In the genomic region with DNA sequence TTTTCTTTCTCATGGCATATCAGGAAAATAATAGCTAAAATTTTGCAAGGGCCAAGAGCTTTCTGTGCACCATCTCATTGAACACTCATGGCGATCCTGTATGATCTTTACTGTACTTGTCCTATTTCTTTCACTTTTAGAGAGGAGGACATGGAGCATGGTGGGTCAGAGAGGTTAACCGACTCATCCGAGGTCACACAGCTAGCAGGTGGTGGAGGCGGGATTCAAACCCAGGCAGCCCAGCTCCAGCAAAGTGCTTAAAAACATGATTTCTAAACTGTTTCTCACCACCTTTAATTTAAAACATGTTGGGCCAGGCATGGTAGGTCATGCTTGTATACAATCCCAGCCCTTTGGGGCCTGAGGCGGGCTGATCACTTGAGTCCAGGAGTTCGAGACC, we compare ENCODE assay signal across 1 cellular context.
TF ChIP-seq lines count a peak whose summit lies in the region.

No MANE protein-coding gene starts in this region.

TF ChIP-seq in HepG2, 621 proteins besides CTCF, POLR2A, EP300 and RAD21:
- TF ChIP-seq ZNF768 (CRISPR knock-in tag; IDR thresholded peaks at IDR 0.05) (peak; percentile 92), RFXANK (CRISPR knock-in tag; IDR thresholded peaks at IDR 0.05) (no peak)
- TF ChIP-seq, protein P1, sequence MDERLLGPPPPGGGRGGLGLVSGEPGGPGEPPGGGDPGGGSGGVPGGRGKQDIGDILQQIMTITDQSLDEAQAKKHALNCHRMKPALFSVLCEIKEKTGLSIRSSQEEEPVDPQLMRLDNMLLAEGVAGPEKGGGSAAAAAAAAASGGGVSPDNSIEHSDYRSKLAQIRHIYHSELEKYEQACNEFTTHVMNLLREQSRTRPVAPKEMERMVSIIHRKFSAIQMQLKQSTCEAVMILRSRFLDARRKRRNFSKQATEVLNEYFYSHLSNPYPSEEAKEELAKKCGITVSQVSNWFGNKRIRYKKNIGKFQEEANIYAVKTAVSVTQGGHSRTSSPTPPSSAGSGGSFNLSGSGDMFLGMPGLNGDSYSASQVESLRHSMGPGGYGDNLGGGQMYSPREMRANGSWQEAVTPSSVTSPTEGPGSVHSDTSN (CRISPR knock-in tag; IDR thresholded peaks at IDR 0.05) = no peak
